8 cellular contexts compared by ENCODE assay signal in genomic region chr1:222455188-222455879, GRCh38.
DNase-seq lines count a peak whose midpoint lies in the region; ATAC-seq and TF ChIP-seq lines count a peak whose summit lies in the region.

No MANE protein-coding gene starts in this region.

- 2% methylated on average over 16 of the region's 16 CpGs for WGBS in right lobe of liver (ENCODE audit: insufficient coverage, low coverage, low lambda C conversion rate, missing lambda C conversion rate)

- no peak overlapping the region for H3K9ac ChIP-seq in colonic mucosa (ENCODE audit: low read depth in 2 of 2, low read length in 2 of 2)

- H3K4me1 Mint-ChIP-seq in CD14-positive monocyte, result peaks cover 11% of the 10 kb centered on the region
- H3K4me1 Mint-ChIP-seq in activated CD4-positive, alpha-beta T cell treated with anti-CD3 and anti-CD28 coated beads for 36 hours, result peaks cover 16% of the 10 kb centered on the region

- H3K27me3 ChIP-seq in colonic mucosa (no peaks in the 10 kb centered on the region), right lobe of liver (no peaks in the 10 kb centered on the region)

- CTCF ChIA-PET in activated CD4-positive, alpha-beta T cell treated with anti-CD3 and anti-CD28 coated beads for 36 hours (lab: Charles Lee), result interaction anchor here (0.7 to 2.6 kb wide), 55 partner anchors 9 to 1192 kb away, joined by 3 to 19 read pairs (median 4); no protein-coding TSS in a partner anchor

- H3K4me3 ChIP-seq in colonic mucosa (no peak overlapping the region), right lobe of liver (no peak overlapping the region)

- peaks cover 15 to 24% (median 20%) of the 10 kb centered on the region in 7 donors for H3K9me3 Mint-ChIP-seq in CD14-positive monocyte
- H3K9me3 Mint-ChIP-seq in activated CD4-positive, alpha-beta T cell treated with anti-CD3 and anti-CD28 coated beads for 36 hours (ENCODE audit: low read depth), result peaks cover 10% of the 10 kb centered on the region

- no peaks in the 10 kb centered on the region for H3K36me3 Mint-ChIP-seq in CD14-positive monocyte
- H3K36me3 Mint-ChIP-seq in activated CD4-positive, alpha-beta T cell treated with anti-CD3 and anti-CD28 coated beads for 36 hours (ENCODE audit: low read depth), result peaks cover 3% of the 10 kb centered on the region

- DNase-seq in CD14-positive monocyte (ENCODE audit: low spot score), result peak; percentile 58
- peak; percentile 27 for DNase-seq in NCI-H510A (lab: John Stamatoyannopoulos, UW)
- DNase-seq in activated CD4-positive, alpha-beta T cell treated with anti-CD3 and anti-CD28 coated beads for 36 hours, result peak; percentile 91
- peak; percentile 82 for DNase-seq in colonic mucosa
- peak; percentile 79 to 84 (median 82) for DNase-seq in right lobe of liver
- peak; percentile 54 to 71 (median 71) for DNase-seq in stimulated activated CD4-positive, alpha-beta T cell treated with anti-CD3 and anti-CD28 coated beads, TNF-alpha, amount 100 ng/mL, for 1 hour (ENCODE audit: low read depth in 3 of 3, low spot score in 1 of 3)

- H3K27me3 Mint-ChIP-seq in CD14-positive monocyte (ENCODE audit: low read depth in 3 of 3), result peaks cover 0 to 6% (median 5%) of the 10 kb centered on the region in 3 donors
- no peaks in the 10 kb centered on the region for H3K27me3 Mint-ChIP-seq in activated CD4-positive, alpha-beta T cell treated with anti-CD3 and anti-CD28 coated beads for 36 hours

- H3K27ac ChIP-seq in colonic mucosa (no peak overlapping the region), right lobe of liver (no peak overlapping the region)

- intact Hi-C loops in CD14-positive monocyte (cut with micrococcal nuclease), result no loop called here
- intact Hi-C loops in activated CD4-positive, alpha-beta T cell treated with anti-CD3 and anti-CD28 coated beads for 36 hours (cut with DNase I, micrococcal nuclease), result loop anchor here (1.0 to 10.0 kb wide), 9 partner anchors 121 to 1643 kb away; no protein-coding TSS in a partner anchor
- intact Hi-C loops in colonic mucosa (cut with DNase I), result loop anchor here (10.0 kb wide), 2 partner anchors 331 to 1191 kb away; no protein-coding TSS in a partner anchor
- intact Hi-C loops in right lobe of liver (cut with DNase I), result no loop called here

- H3K36me3 ChIP-seq in colonic mucosa (no peaks in the 10 kb centered on the region), right lobe of liver (no peaks in the 10 kb centered on the region)

- TF ChIP-seq CTCF in CD14-positive monocyte (IDR thresholded peaks at IDR 0.05) (peak; percentile 93), colonic mucosa (IDR thresholded peaks at IDR 0.05) (peak; percentile 92), right lobe of liver (IDR thresholded peaks at IDR 0.05) (peak; percentile 86 to 96 (median 94))

- POLR2A ChIA-PET in activated CD4-positive, alpha-beta T cell treated with anti-CD3 and anti-CD28 coated beads for 36 hours (lab: Charles Lee), result no interaction called here

- H3K4me1 ChIP-seq in colonic mucosa (no peaks in the 10 kb centered on the region), right lobe of liver (no peaks in the 10 kb centered on the region)

- peak overlapping the region in 2 of 7 donors; percentile 28 to 53 for H3K27ac Mint-ChIP-seq in CD14-positive monocyte
- H3K27ac Mint-ChIP-seq in activated CD4-positive, alpha-beta T cell treated with anti-CD3 and anti-CD28 coated beads for 36 hours, result peak overlapping the region; percentile 21

- peak overlapping the region; percentile 52 to 58 for H3K4me3 Mint-ChIP-seq in CD14-positive monocyte
- H3K4me3 Mint-ChIP-seq in activated CD4-positive, alpha-beta T cell treated with anti-CD3 and anti-CD28 coated beads for 36 hours, result no peak overlapping the region

- ATAC-seq in GM19324 (IDR thresholded peaks at IDR 0.05; ENCODE audit: low FRiP score, unreplicated experiment) (peak; percentile 77), HG03378 (IDR thresholded peaks at IDR 0.05; ENCODE audit: unreplicated experiment) (peak; percentile 96), right lobe of liver (peak; percentile 97 to 99 (median 99))
- ATAC-seq in activated CD4-positive, alpha-beta T cell treated with anti-CD3 and anti-CD28 coated beads for 36 hours, result peak; percentile 99

- no peak for TF ChIP-seq POLR2A in right lobe of liver (IDR thresholded peaks at IDR 0.05)

- no peaks in the 10 kb centered on the region for H3K9me3 ChIP-seq in colonic mucosa
- H3K9me3 ChIP-seq in right lobe of liver, result no peaks in the 10 kb centered on the region

Comparison
In these comparisons a context has a peak if more than half of its experiments do, and no peak if none do; other contexts are left out.
1. DNase-seq: peak in every context shown above with its lines; median percentile 91 in activated CD4-positive, alpha-beta T cell treated with anti-CD3 and anti-CD28 coated beads for 36 hours; 82 in colonic mucosa; 82 in right lobe of liver; 71 in stimulated activated CD4-positive, alpha-beta T cell treated with anti-CD3 and anti-CD28 coated beads, TNF-alpha, amount 100 ng/mL, for 1 hour; 58 in CD14-positive monocyte; 27 in NCI-H510A.
2. intact Hi-C loops: an anchor here in activated CD4-positive, alpha-beta T cell treated with anti-CD3 and anti-CD28 coated beads for 36 hours (1.0 to 10.0 kb wide) and colonic mucosa (10.0 kb wide); none called in CD14-positive monocyte and right lobe of liver.